In the genomic region with DNA sequence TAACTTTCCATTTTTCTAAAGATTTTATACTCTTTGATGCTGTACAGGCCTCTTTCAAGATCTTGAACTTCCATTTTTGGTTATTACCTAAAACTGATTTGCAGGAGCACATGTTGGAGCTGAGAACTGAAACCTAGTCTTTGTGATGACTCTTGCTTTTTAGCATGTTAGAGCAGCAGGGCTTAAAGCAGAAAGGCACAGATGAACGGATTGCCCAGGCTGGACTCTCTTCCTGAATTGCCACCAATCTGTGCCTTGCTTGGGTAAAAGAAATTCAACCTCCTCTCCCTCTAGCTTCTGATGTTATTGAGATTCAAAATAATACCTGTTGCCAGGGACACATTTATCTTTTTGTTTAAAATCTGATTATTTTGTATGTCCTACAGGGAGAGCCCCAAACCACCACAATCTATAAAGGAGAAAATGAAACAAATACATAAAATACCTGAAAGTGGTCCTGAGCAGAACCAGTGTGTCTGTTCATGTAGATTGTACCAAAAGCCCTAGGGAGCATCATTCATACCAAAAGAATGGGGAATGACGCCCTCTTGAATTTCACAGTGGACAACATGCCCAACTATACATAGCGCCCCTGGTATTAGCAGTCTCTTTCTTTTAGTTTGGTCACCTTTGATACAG, we compare ENCODE assay signal across 21 cellular contexts.
DNase-seq lines count a peak whose midpoint lies in the region; ATAC-seq and TF ChIP-seq lines count a peak whose summit lies in the region.
"Had no signal": no experiment of that assay in that cellular context is flagged by ENCODE, and none has a peak within 500 bp of the region (broad histone marks: within the 10 kb centered on the region; RNA-seq: fewer than 3 reads in every experiment).

No MANE protein-coding gene starts in this region.

- H3K27me3 Mint-ChIP-seq in dendritic cell treated with granulocyte-macrophage colony-stimulating factor and Interleukin-4, amounts not matched to agents 40 ng/mL and 50 ng/mL, for 4 days: no peaks in the 10 kb centered on the region
- H3K27me3 Mint-ChIP-seq: activated B cell treated with CpG ODN at 0.5 μM for 24 hours; activated naive CD8-positive, alpha-beta T cell treated with anti-CD3 and anti-CD28 coated beads, Interleukin-2, amount 50 U/mL, for 24 hours; activated T-helper 17 cell treated with anti-CD3 and anti-CD28 coated beads, Interleukin-2, amount 50 U/mL, for 72 hours had no signal

- WGBS in suprapubic skin: 77% methylated on average over 3 of the region's 3 CpGs

- H3K4me3 Mint-ChIP-seq in dendritic cell treated with granulocyte-macrophage colony-stimulating factor and Interleukin-4, amounts not matched to agents 40 ng/mL and 50 ng/mL, for 4 days: no peak overlapping the region
- H3K4me3 Mint-ChIP-seq: activated B cell treated with CpG ODN at 0.5 μM for 24 hours; activated naive CD8-positive, alpha-beta T cell treated with anti-CD3 and anti-CD28 coated beads, Interleukin-2, amount 50 U/mL, for 24 hours; activated T-helper 17 cell treated with anti-CD3 and anti-CD28 coated beads, Interleukin-2, amount 50 U/mL, for 72 hours; naive thymus-derived CD4-positive, alpha-beta T cell had no signal

- ATAC-seq in GM21390 (IDR thresholded peaks at IDR 0.05; ENCODE audit: unreplicated experiment) (peak; percentile 53), HG03159 (IDR thresholded peaks at IDR 0.05; ENCODE audit: unreplicated experiment) (peak; percentile 47), HG02885 (IDR thresholded peaks at IDR 0.05; ENCODE audit: poor library complexity, unreplicated experiment) (no peak)
- ATAC-seq: activated naive CD8-positive, alpha-beta T cell treated with anti-CD3 and anti-CD28 coated beads, Interleukin-2, amount 50 U/mL, for 24 hours; activated T-helper 17 cell treated with anti-CD3 and anti-CD28 coated beads, Interleukin-2, amount 50 U/mL, for 72 hours had no signal

- no peaks in the 10 kb centered on the region for H3K36me3 Mint-ChIP-seq in dendritic cell treated with granulocyte-macrophage colony-stimulating factor and Interleukin-4, amounts not matched to agents 40 ng/mL and 50 ng/mL, for 4 days (ENCODE audit: low read depth)
- H3K36me3 Mint-ChIP-seq: naive thymus-derived CD4-positive, alpha-beta T cell had no signal

- DNase-seq in suprapubic skin (ENCODE audit: low spot score in 2 of 2): no peak
- no peak for DNase-seq in NCI-H446 treated with DMSO at 0.1 percent for 48 hours (lab: John Stamatoyannopoulos, UW)
- DNase-seq in tibial artery: no peak
- DNase-seq: activated B cell treated with CpG ODN at 0.5 μM for 24 hours; activated naive CD8-positive, alpha-beta T cell treated with anti-CD3 and anti-CD28 coated beads, Interleukin-2, amount 50 U/mL, for 24 hours; C1 segment of cervical spinal cord; mammary epithelial cell; naive thymus-derived CD4-positive, alpha-beta T cell; NCI-H187 treated with DMSO at 0.1 percent for 48 hours; NCI-H446; SHP77; stimulated activated CD4-positive, alpha-beta T cell treated with anti-CD3 and anti-CD28 coated beads, Interleukin-4, amount 100 ng/mL, for 4 hours; stimulated activated CD8-positive, alpha-beta memory T cell treated with anti-CD3 and anti-CD28 coated beads, Interleukin-4, amount 100 ng/mL, for 48 hours had no signal

- TF ChIP-seq EP300 in suprapubic skin (IDR thresholded peaks at IDR 0.05): no peak

- H3K27ac Mint-ChIP-seq in dendritic cell treated with granulocyte-macrophage colony-stimulating factor and Interleukin-4, amounts not matched to agents 40 ng/mL and 50 ng/mL, for 4 days: peak overlapping the region; percentile 86
- H3K27ac Mint-ChIP-seq: activated B cell treated with CpG ODN at 0.5 μM for 24 hours; activated naive CD8-positive, alpha-beta T cell treated with anti-CD3 and anti-CD28 coated beads, Interleukin-2, amount 50 U/mL, for 24 hours; activated T-helper 17 cell treated with anti-CD3 and anti-CD28 coated beads, Interleukin-2, amount 50 U/mL, for 72 hours; naive thymus-derived CD4-positive, alpha-beta T cell had no signal

- intact Hi-C loops in dendritic cell treated with granulocyte-macrophage colony-stimulating factor and Interleukin-4, amounts not matched to agents 40 ng/mL and 50 ng/mL, for 4 days (cut with micrococcal nuclease): no loop called here
- intact Hi-C loops in tibial artery (cut with DNase I; ENCODE audit: low total_unique reads): no loop called here

- no peak for TF ChIP-seq POLR2A in suprapubic skin (IDR thresholded peaks at IDR 0.05)

- H3K27me3 ChIP-seq in suprapubic skin: no peaks in the 10 kb centered on the region
- no peaks in the 10 kb centered on the region for H3K27me3 ChIP-seq in tibial artery
- H3K27me3 ChIP-seq: breast epithelium, gastroesophageal sphincter had no signal

- no peaks in the 10 kb centered on the region for H3K36me3 ChIP-seq in suprapubic skin
- H3K36me3 ChIP-seq in tibial artery: no peaks in the 10 kb centered on the region
- H3K36me3 ChIP-seq: breast epithelium, gastroesophageal sphincter had no signal

- no peaks in the 10 kb centered on the region for H3K9me3 Mint-ChIP-seq in dendritic cell treated with granulocyte-macrophage colony-stimulating factor and Interleukin-4, amounts not matched to agents 40 ng/mL and 50 ng/mL, for 4 days
- H3K9me3 Mint-ChIP-seq: activated B cell treated with CpG ODN at 0.5 μM for 24 hours; activated naive CD8-positive, alpha-beta T cell treated with anti-CD3 and anti-CD28 coated beads, Interleukin-2, amount 50 U/mL, for 24 hours had no signal

- H3K9me3 ChIP-seq in suprapubic skin (no peaks in the 10 kb centered on the region), tibial artery (no peaks in the 10 kb centered on the region)
- H3K9me3 ChIP-seq: breast epithelium, gastroesophageal sphincter had no signal

- H3K4me3 ChIP-seq in suprapubic skin (no peak overlapping the region), tibial artery (no peak overlapping the region)
- H3K4me3 ChIP-seq: breast epithelium, gastroesophageal sphincter, smooth muscle cell had no signal

- H3K4me1 ChIP-seq in suprapubic skin: no peaks in the 10 kb centered on the region
- H3K4me1 ChIP-seq in tibial artery: no peaks in the 10 kb centered on the region
- H3K4me1 ChIP-seq: breast epithelium, gastroesophageal sphincter had no signal

- H3K4me1 Mint-ChIP-seq in dendritic cell treated with granulocyte-macrophage colony-stimulating factor and Interleukin-4, amounts not matched to agents 40 ng/mL and 50 ng/mL, for 4 days (ENCODE audit: low read depth): peaks cover 27% of the 10 kb centered on the region
- H3K4me1 Mint-ChIP-seq: activated B cell treated with CpG ODN at 0.5 μM for 24 hours; activated naive CD8-positive, alpha-beta T cell treated with anti-CD3 and anti-CD28 coated beads, Interleukin-2, amount 50 U/mL, for 24 hours; activated T-helper 17 cell treated with anti-CD3 and anti-CD28 coated beads, Interleukin-2, amount 50 U/mL, for 72 hours had no signal

- H3K27ac ChIP-seq in suprapubic skin (peak overlapping the region; percentile 4), tibial artery (no peak overlapping the region)
- H3K27ac ChIP-seq: breast epithelium had no signal

- no peak for TF ChIP-seq CTCF in suprapubic skin (IDR thresholded peaks at IDR 0.05)
- TF ChIP-seq CTCF in tibial artery (IDR thresholded peaks at IDR 0.05): no peak
